Comparison of ENCODE assay signal across 30 cellular contexts in the genomic region with DNA sequence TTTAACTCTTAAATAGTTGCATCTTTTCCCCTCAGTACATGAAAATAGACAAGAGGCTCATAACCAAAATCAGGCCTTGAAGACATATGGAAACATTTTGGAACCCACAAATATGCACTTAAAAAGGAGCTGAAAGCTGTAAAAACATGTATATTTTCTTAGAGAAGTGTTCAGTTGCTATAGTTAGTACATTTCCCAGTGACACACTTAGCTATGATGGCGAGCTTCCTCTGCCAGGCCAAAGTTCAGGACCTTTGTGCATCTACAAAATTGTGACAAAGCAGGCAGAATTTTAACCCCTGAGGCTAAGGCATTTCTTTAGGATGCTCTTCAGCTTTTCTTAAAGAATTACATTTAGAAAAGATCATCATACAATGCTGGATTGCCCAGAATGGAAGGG. TPM values are rescaled to one million over a fixed set of nuclear protein-coding genes. Genes with fewer than 3 reads are reported as not detected.
DNase-seq lines count a peak whose midpoint lies in the region; ATAC-seq and TF ChIP-seq lines count a peak whose summit lies in the region.
"Had no signal": no experiment of that assay in that cellular context is flagged by ENCODE, and none has a peak within 500 bp of the region (broad histone marks: within the 10 kb centered on the region; RNA-seq: fewer than 3 reads in every experiment).

No MANE protein-coding gene starts in this region.

- TF ChIP-seq CTCF in left ventricle myocardium inferior (IDR thresholded peaks at IDR 0.05; ENCODE audit: borderline replicate concordance) (no peak), astrocyte of the spinal cord (IDR thresholded peaks at IDR 0.05; ENCODE audit: low read depth, low read length) (no peak), foreskin fibroblast (IDR thresholded peaks at IDR 0.05; ENCODE audit: low read depth, low read length) (no peak)

- peaks cover 5 to 10% of the 10 kb centered on the region in 2 donors for H3K4me1 Mint-ChIP-seq in natural killer cell treated with Interleukin-12 subunit alpha and Interleukin-12 subunit beta and Interleukin-15 and Interleukin-18, amount 100 ng/mL, for 72 hours (ENCODE audit: low read depth in 2 of 2)
- H3K4me1 Mint-ChIP-seq: activated naive CD8-positive, alpha-beta T cell treated with anti-CD3 and anti-CD28 coated beads for 36 hours; GM23338 had no signal

- no peak overlapping the region for H3K4me3 ChIP-seq in left ventricle myocardium inferior
- H3K4me3 ChIP-seq in astrocyte of the spinal cord (ENCODE audit: low read depth, low read length), result no peak overlapping the region
- H3K4me3 ChIP-seq in foreskin fibroblast (ENCODE audit: low read depth in 1 of 2, low read length in 2 of 2), result no peak overlapping the region
- H3K4me3 ChIP-seq: gastroesophageal sphincter, GM23338, prostate gland had no signal

- no peak overlapping the region for H3K27ac Mint-ChIP-seq in natural killer cell treated with Interleukin-12 subunit alpha and Interleukin-12 subunit beta and Interleukin-15 and Interleukin-18, amount 100 ng/mL, for 72 hours
- H3K27ac Mint-ChIP-seq: activated B cell treated with CpG ODN at 0.5 μM for 24 hours; activated naive CD8-positive, alpha-beta T cell treated with anti-CD3 and anti-CD28 coated beads for 36 hours; activated T-helper 2 cell treated with anti-CD3 and anti-CD28 coated beads, Interferon-gamma antibody, Interleukin-2, Interleukin-4, amounts not matched to agents 10 μg/mL and 5 μg/mL and 100 μg/mL, durations not matched to agents 14 hours and 24 hours and 36 hours; GM23338; type B pancreatic cell had no signal

- DNase-seq in left ventricle myocardium inferior, result no peak
- no peak for DNase-seq in left cardiac atrium
- peak; percentile 60 for DNase-seq in astrocyte of the spinal cord (ENCODE audit: low read depth, low spot score)
- peak; percentile 88 to 94 for DNase-seq in foreskin fibroblast
- no peak for DNase-seq in natural killer cell treated with Interleukin-12 subunit alpha and Interleukin-12 subunit beta and Interleukin-15 and Interleukin-18, amount 100 ng/mL, for 72 hours (ENCODE audit: low spot score)
- no peak for DNase-seq in DMS53 (lab: John Stamatoyannopoulos, UW)
- no peak for DNase-seq in NCI-H774 (lab: John Stamatoyannopoulos, UW)
- no peak for DNase-seq in amygdala (lab: John Stamatoyannopoulos, UW)
- DNase-seq: activated B cell treated with CpG ODN at 0.5 μM for 24 hours; activated CD4-positive, alpha-beta T cell treated with anti-CD3 and anti-CD28 coated beads, Interleukin-2, amount 50 U/mL, for 48 hours; activated CD8-positive, alpha-beta memory T cell treated with anti-CD3 and anti-CD28 coated beads, Interleukin-2, amount 50 U/mL, for 4 hours; activated naive CD8-positive, alpha-beta T cell treated with anti-CD3 and anti-CD28 coated beads for 36 hours; cerebellar nuclear complex; DMS153; effector CD4-positive, alpha-beta T cell; GDM1; Kasumi-1; kidney; NCI-H1092; NCI-H187 treated with DMSO at 0.1 percent for 48 hours; NCI-H526; RPMI8226; stimulated activated CD8-positive, alpha-beta memory T cell treated with anti-CD3 and anti-CD28 coated beads, Interleukin-4, amount 100 ng/mL, for 48 hours had no signal

- intact Hi-C loops in left ventricle myocardium inferior (cut with micrococcal nuclease) (no loop called here), left cardiac atrium (cut with DNase I) (no loop called here)

- no peak overlapping the region for H3K4me3 Mint-ChIP-seq in natural killer cell treated with Interleukin-12 subunit alpha and Interleukin-12 subunit beta and Interleukin-15 and Interleukin-18, amount 100 ng/mL, for 72 hours
- H3K4me3 Mint-ChIP-seq: activated B cell treated with CpG ODN at 0.5 μM for 24 hours; activated naive CD8-positive, alpha-beta T cell treated with anti-CD3 and anti-CD28 coated beads for 36 hours; GM23338; type B pancreatic cell had no signal

- peaks cover 29% of the 10 kb centered on the region for H3K36me3 Mint-ChIP-seq in natural killer cell treated with Interleukin-12 subunit alpha and Interleukin-12 subunit beta and Interleukin-15 and Interleukin-18, amount 100 ng/mL, for 72 hours

- no peaks in the 10 kb centered on the region for H3K27me3 ChIP-seq in left ventricle myocardium inferior (ENCODE audit: low read depth)
- H3K27me3 ChIP-seq: gastroesophageal sphincter had no signal

- H3K36me3 ChIP-seq in left ventricle myocardium inferior, result peaks cover 51% of the 10 kb centered on the region
- H3K36me3 ChIP-seq: prostate gland had no signal

- H3K9me3 Mint-ChIP-seq in natural killer cell treated with Interleukin-12 subunit alpha and Interleukin-12 subunit beta and Interleukin-15 and Interleukin-18, amount 100 ng/mL, for 72 hours, result no peaks in the 10 kb centered on the region
- H3K9me3 Mint-ChIP-seq: activated B cell treated with CpG ODN at 0.5 μM for 24 hours; activated naive CD8-positive, alpha-beta T cell treated with anti-CD3 and anti-CD28 coated beads for 36 hours; activated T-helper 2 cell treated with anti-CD3 and anti-CD28 coated beads, Interferon-gamma antibody, Interleukin-2, Interleukin-4, amounts not matched to agents 10 μg/mL and 5 μg/mL and 100 μg/mL, durations not matched to agents 14 hours and 24 hours and 36 hours; GM23338; type B pancreatic cell had no signal

- H3K27me3 Mint-ChIP-seq in natural killer cell treated with Interleukin-12 subunit alpha and Interleukin-12 subunit beta and Interleukin-15 and Interleukin-18, amount 100 ng/mL, for 72 hours, result no peaks in the 10 kb centered on the region
- H3K27me3 Mint-ChIP-seq: activated B cell treated with CpG ODN at 0.5 μM for 24 hours; activated naive CD8-positive, alpha-beta T cell treated with anti-CD3 and anti-CD28 coated beads for 36 hours; type B pancreatic cell had no signal

- peak overlapping the region; percentile 34 for H3K27ac ChIP-seq in left ventricle myocardium inferior (replicated peaks)
- H3K27ac ChIP-seq: 22Rv1, epithelial cell of prostate, gastroesophageal sphincter, prostate gland had no signal

- ATAC-seq in left cardiac atrium, result no peak
- no peak for ATAC-seq in natural killer cell treated with Interleukin-12 subunit alpha and Interleukin-12 subunit beta and Interleukin-15 and Interleukin-18, amount 100 ng/mL, for 72 hours
- ATAC-seq: gastroesophageal sphincter, GM23338 had no signal

- in situ Hi-C loops in astrocyte of the spinal cord (cut with HindIII; ENCODE audit: low sequenced_read_pairs), result no loop called here

- no peaks in the 10 kb centered on the region for H3K9me3 ChIP-seq in left ventricle myocardium inferior (replicated peaks)
- H3K9me3 ChIP-seq: gastroesophageal sphincter, prostate gland had no signal

- H3K4me1 ChIP-seq in left ventricle myocardium inferior, result peaks cover 2% of the 10 kb centered on the region
- H3K4me1 ChIP-seq: gastroesophageal sphincter, prostate gland had no signal

RNA-seq across cellular contexts. Expression of a gene that starts 54.5 kb away (rescaled TPM):
- total RNA-seq in left ventricle myocardium inferior (14.8 TPM), left cardiac atrium (10 to 100 TPM in 1 of 2 donors, 1 to 10 TPM in 1; 9.7 to 13.9 TPM)
- 10 to 100 TPM; 29.8 to 31.2 TPM for total RNA-seq in natural killer cell treated with Interleukin-12 subunit alpha and Interleukin-12 subunit beta and Interleukin-15 and Interleukin-18, amount 100 ng/mL, for 72 hours

Comparison
In these comparisons a context has a peak if more than half of its experiments do, and no peak if none do; other contexts are left out.
1. DNase-seq: peak in astrocyte of the spinal cord (single experiment) and foreskin fibroblast (2 of 2); none in left ventricle myocardium inferior (single experiment), left cardiac atrium (single experiment), natural killer cell treated with Interleukin-12 subunit alpha and Interleukin-12 subunit beta and Interleukin-15 and Interleukin-18, amount 100 ng/mL, for 72 hours (single experiment), DMS53 (single experiment), NCI-H774 (single experiment) and amygdala (0 of 56).